24 cellular contexts compared by ENCODE assay signal in genomic region chr13:40259899-40260298, GRCh38.
DNase-seq lines count a peak whose midpoint lies in the region; ATAC-seq and TF ChIP-seq lines count a peak whose summit lies in the region.
"Had no signal": no experiment of that assay in that cellular context is flagged by ENCODE, and none has a peak within 500 bp of the region (broad histone marks: within the 10 kb centered on the region; RNA-seq: fewer than 3 reads in every experiment).

No MANE protein-coding gene starts in this region.

- in situ Hi-C loops in gastrocnemius medialis (cut with MboI; ENCODE audit: low sequenced_read_pairs in 4 of 4), result no loop called here

- TF ChIP-seq CTCF in esophagus squamous epithelium (IDR thresholded peaks at IDR 0.05) (no peak), left ventricle myocardium inferior (IDR thresholded peaks at IDR 0.05; ENCODE audit: borderline replicate concordance) (no peak), gastrocnemius medialis (IDR thresholded peaks at IDR 0.05 in 4 of 5, conservative IDR thresholded peaks at IDR 0.05 in 1 of 5) (no peak)

- H3K4me1 ChIP-seq in esophagus squamous epithelium (peaks cover 0 to 3% (median 0%) of the 10 kb centered on the region in 3 donors), left ventricle myocardium inferior (peaks cover 15% of the 10 kb centered on the region), gastrocnemius medialis (peaks cover 0 to 5% of the 10 kb centered on the region in 2 donors)
- H3K4me1 ChIP-seq: parathyroid adenoma, transverse colon had no signal

- H3K4me3 ChIP-seq in MG63, result no peak overlapping the region
- no peak overlapping the region for H3K4me3 ChIP-seq in esophagus squamous epithelium
- H3K4me3 ChIP-seq in left ventricle myocardium inferior, result no peak overlapping the region
- H3K4me3 ChIP-seq in gastrocnemius medialis, result no peak overlapping the region
- H3K4me3 ChIP-seq: transverse colon had no signal

- TF ChIP-seq POLR2A in esophagus squamous epithelium (IDR thresholded peaks at IDR 0.05), result no peak
- no peak for TF ChIP-seq POLR2A in gastrocnemius medialis (IDR thresholded peaks at IDR 0.05)

- H3K27ac ChIP-seq in esophagus squamous epithelium (peak overlapping the region in 3 of 4 donors; percentile 31 to 56 (median 53)), left ventricle myocardium inferior (replicated peaks) (peak overlapping the region; percentile 72), gastrocnemius medialis (no peak overlapping the region)
- H3K27ac ChIP-seq: brain microvascular endothelial cell, C4-2B, parathyroid adenoma, transverse colon had no signal

- ATAC-seq in gastrocnemius medialis, result peak; percentile 42 to 68
- ATAC-seq in HG03097 (IDR thresholded peaks at IDR 0.05; ENCODE audit: low FRiP score, unreplicated experiment), result no peak
- no peak for ATAC-seq in HG02884 (IDR thresholded peaks at IDR 0.05; ENCODE audit: unreplicated experiment)
- ATAC-seq in HG03196 (IDR thresholded peaks at IDR 0.05; ENCODE audit: unreplicated experiment), result no peak
- ATAC-seq: activated CD4-positive, CD25-positive, alpha-beta regulatory T cell treated with anti-CD3 and anti-CD28 coated beads, Interleukin-2, amount 50 U/mL, for 24 hours; activated CD8-positive, alpha-beta memory T cell treated with anti-CD3 and anti-CD28 coated beads, Interleukin-2, amount 10 ng/mL, durations not matched to agents 7 days and 5 days; SK-N-SH treated with all-trans-retinoic acid at 6 μM for 48 hours; T-helper 17 cell had no signal

- H3K36me3 ChIP-seq in MG63 (no peaks in the 10 kb centered on the region), esophagus squamous epithelium (no peaks in the 10 kb centered on the region), left ventricle myocardium inferior (no peaks in the 10 kb centered on the region), gastrocnemius medialis (no peaks in the 10 kb centered on the region)
- H3K36me3 ChIP-seq: brain microvascular endothelial cell, transverse colon had no signal

- DNase-seq in MG63, result peak; percentile 22
- DNase-seq in esophagus squamous epithelium (lab: John Stamatoyannopoulos, UW), result no peak
- DNase-seq in left ventricle myocardium inferior, result no peak
- no peak for DNase-seq in gastrocnemius medialis
- no peak for DNase-seq in NCI-H1417 treated with DMSO at 0.1 percent for 48 hours (lab: John Stamatoyannopoulos, UW)
- DNase-seq: activated CD4-positive, alpha-beta T cell treated with anti-CD3 and anti-CD28 coated beads, Interleukin-2, amount 50 U/mL, for 4 hours; activated CD8-positive, alpha-beta memory T cell treated with anti-CD3 and anti-CD28 coated beads, Interleukin-2, amount 10 ng/mL, durations not matched to agents 7 days and 5 days; activated T-cell treated with anti-CD3 and anti-CD28 coated beads, Interleukin-2, amount 50 U/mL, for 48 hours; brain microvascular endothelial cell; KG1; kidney glomerular epithelial cell; NCI-H1105 treated with DMSO at 0.1 percent for 48 hours; NCI-H1930; NCI-H524; stimulated activated CD4-positive, alpha-beta T cell treated with anti-CD3 and anti-CD28 coated beads, Interleukin-1b, Interleukin-23, amount 100 ng/mL, for 48 hours; T-helper 17 cell; transverse colon had no signal

- intact Hi-C loops in esophagus squamous epithelium (cut with DNase I), result no loop called here
- intact Hi-C loops in left ventricle myocardium inferior (cut with micrococcal nuclease), result no loop called here
- intact Hi-C loops in gastrocnemius medialis (cut with DNase I; ENCODE audit: low total_unique reads), result no loop called here

- no peaks in the 10 kb centered on the region for H3K27me3 ChIP-seq in MG63
- no peaks in the 10 kb centered on the region for H3K27me3 ChIP-seq in esophagus squamous epithelium
- no peaks in the 10 kb centered on the region for H3K27me3 ChIP-seq in left ventricle myocardium inferior (ENCODE audit: low read depth)
- no peaks in the 10 kb centered on the region for H3K27me3 ChIP-seq in gastrocnemius medialis
- H3K27me3 ChIP-seq: brain microvascular endothelial cell, transverse colon had no signal

- 47 to 71% methylated on average over 1 of the region's 1 CpG for WGBS in esophagus squamous epithelium, 2 donors

- H3K9me3 ChIP-seq in MG63, result no peaks in the 10 kb centered on the region
- no peaks in the 10 kb centered on the region for H3K9me3 ChIP-seq in esophagus squamous epithelium
- H3K9me3 ChIP-seq in left ventricle myocardium inferior (replicated peaks), result peaks cover 5% of the 10 kb centered on the region
- no peaks in the 10 kb centered on the region for H3K9me3 ChIP-seq in gastrocnemius medialis
- H3K9me3 ChIP-seq: transverse colon had no signal

Comparison
In these comparisons a context has a peak if more than half of its experiments do, and no peak if none do; other contexts are left out.
1. H3K27ac ChIP-seq: peak in esophagus squamous epithelium (3 of 4) and left ventricle myocardium inferior (single experiment); none in gastrocnemius medialis (0 of 4).
2. ATAC-seq: peak in gastrocnemius medialis (2 of 2); none in HG03097 (single experiment), HG02884 (single experiment) and HG03196 (single experiment).